ENCODE assay signal across 2 cellular contexts in the genomic region with DNA sequence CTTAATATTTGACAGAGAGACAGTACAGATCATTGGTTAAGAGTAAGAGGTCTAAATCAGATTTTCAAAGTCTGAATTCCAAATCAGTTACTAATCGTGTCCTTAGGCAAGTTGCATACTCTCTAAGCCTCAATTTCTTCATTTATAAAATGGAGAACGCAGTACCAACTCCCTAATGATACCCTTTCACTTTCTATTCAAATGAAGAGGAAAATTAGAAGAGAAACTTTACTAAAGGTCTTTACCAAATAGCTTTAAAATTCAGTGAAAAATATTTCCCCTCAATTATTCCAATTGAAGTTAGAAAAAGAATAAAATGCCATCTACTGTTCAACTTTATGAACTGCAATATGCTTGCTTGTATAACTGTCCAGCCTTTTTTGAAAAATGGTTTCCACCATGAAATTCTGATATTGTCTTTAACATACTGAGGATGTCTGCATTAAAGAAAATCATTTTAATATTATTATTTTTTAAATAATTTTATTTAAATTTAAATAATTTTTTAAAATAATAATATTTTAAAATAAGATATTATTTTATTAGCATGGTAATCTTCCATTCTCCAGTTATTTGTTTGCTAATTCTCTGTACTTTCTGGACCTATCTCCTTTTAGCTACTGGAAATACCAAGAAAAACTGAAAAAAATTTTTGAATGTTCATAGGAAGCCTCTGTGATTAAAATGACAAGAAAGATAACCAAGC.
TF ChIP-seq lines count a peak whose summit lies in the region.

No MANE protein-coding gene starts in this region.

TF ChIP-seq in K562, 482 proteins besides CTCF, POLR2A, EP300 and RAD21 (continues in another document):
- TF ChIP-seq HOXB6 (CRISPR knock-in tag; IDR thresholded peaks at IDR 0.05; ENCODE audit: borderline replicate concordance) = no peak
- TF ChIP-seq, protein P1, sequence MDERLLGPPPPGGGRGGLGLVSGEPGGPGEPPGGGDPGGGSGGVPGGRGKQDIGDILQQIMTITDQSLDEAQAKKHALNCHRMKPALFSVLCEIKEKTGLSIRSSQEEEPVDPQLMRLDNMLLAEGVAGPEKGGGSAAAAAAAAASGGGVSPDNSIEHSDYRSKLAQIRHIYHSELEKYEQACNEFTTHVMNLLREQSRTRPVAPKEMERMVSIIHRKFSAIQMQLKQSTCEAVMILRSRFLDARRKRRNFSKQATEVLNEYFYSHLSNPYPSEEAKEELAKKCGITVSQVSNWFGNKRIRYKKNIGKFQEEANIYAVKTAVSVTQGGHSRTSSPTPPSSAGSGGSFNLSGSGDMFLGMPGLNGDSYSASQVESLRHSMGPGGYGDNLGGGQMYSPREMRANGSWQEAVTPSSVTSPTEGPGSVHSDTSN (CRISPR knock-in tag; IDR thresholded peaks at IDR 0.05; ENCODE audit: low read depth) = no peak
- TF ChIP-seq, protein P1 (tag; conservative IDR thresholded peaks at IDR 0.05; ENCODE audit: low read depth) = 0 out of 2 replicates have a peak, but pooled peaks have one; percentile 21
- no peak for TF ChIP-seq HDAC1 (IDR thresholded peaks at IDR 0.05)
- TF ChIP-seq, protein P2, sequence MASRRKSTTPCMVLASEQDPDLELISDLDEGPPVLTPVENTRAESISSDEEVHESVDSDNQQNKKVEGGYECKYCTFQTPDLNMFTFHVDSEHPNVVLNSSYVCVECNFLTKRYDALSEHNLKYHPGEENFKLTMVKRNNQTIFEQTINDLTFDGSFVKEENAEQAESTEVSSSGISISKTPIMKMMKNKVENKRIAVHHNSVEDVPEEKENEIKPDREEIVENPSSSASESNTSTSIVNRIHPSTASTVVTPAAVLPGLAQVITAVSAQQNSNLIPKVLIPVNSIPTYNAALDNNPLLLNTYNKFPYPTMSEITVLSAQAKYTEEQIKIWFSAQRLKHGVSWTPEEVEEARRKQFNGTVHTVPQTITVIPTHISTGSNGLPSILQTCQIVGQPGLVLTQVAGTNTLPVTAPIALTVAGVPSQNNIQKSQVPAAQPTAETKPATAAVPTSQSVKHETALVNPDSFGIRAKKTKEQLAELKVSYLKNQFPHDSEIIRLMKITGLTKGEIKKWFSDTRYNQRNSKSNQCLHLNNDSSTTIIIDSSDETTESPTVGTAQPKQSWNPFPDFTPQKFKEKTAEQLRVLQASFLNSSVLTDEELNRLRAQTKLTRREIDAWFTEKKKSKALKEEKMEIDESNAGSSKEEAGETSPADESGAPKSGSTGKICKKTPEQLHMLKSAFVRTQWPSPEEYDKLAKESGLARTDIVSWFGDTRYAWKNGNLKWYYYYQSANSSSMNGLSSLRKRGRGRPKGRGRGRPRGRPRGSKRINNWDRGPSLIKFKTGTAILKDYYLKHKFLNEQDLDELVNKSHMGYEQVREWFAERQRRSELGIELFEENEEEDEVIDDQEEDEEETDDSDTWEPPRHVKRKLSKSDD (conservative IDR thresholded peaks at IDR 0.05; ENCODE audit: low read length) = no peak
- TF ChIP-seq, protein P3, sequence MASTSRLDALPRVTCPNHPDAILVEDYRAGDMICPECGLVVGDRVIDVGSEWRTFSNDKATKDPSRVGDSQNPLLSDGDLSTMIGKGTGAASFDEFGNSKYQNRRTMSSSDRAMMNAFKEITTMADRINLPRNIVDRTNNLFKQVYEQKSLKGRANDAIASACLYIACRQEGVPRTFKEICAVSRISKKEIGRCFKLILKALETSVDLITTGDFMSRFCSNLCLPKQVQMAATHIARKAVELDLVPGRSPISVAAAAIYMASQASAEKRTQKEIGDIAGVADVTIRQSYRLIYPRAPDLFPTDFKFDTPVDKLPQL (IDR thresholded peaks at IDR 0.05; ENCODE audit: extremely low read depth, insufficient read length) = no peak
- no peak for TF ChIP-seq MED1 (CRISPR knock-in tag; IDR thresholded peaks at IDR 0.05; ENCODE audit: borderline replicate concordance)
- TF ChIP-seq, protein P4, sequence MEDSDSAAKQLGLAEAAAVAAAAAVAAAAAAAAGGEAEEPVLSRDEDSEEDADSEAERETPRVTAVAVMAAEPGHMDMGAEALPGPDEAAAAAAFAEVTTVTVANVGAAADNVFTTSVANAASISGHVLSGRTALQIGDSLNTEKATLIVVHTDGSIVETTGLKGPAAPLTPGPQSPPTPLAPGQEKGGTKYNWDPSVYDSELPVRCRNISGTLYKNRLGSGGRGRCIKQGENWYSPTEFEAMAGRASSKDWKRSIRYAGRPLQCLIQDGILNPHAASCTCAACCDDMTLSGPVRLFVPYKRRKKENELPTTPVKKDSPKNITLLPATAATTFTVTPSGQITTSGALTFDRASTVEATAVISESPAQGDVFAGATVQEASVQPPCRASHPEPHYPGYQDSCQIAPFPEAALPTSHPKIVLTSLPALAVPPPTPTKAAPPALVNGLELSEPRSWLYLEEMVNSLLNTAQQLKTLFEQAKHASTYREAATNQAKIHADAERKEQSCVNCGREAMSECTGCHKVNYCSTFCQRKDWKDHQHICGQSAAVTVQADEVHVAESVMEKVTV (CRISPR knock-in tag; IDR thresholded peaks at IDR 0.05) = peak; percentile 55

TF ChIP-seq in liver, 16 proteins besides CTCF, POLR2A, EP300 and RAD21:
- TF ChIP-seq, protein P5, sequence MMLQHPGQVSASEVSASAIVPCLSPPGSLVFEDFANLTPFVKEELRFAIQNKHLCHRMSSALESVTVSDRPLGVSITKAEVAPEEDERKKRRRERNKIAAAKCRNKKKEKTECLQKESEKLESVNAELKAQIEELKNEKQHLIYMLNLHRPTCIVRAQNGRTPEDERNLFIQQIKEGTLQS (IDR thresholded peaks at IDR 0.05) = no peak
- TF ChIP-seq EGR1 (IDR thresholded peaks at IDR 0.05; ENCODE audit: low read depth in 2 of 2) (no peak), YY1 (IDR thresholded peaks at IDR 0.05) (peak; percentile 39), HNF4A (conservative IDR thresholded peaks at IDR 0.05) (peak in 1 of 2 donors; percentile 4), FOXA2 (IDR thresholded peaks at IDR 0.05) (no peak), GABPA (IDR thresholded peaks at IDR 0.05 in 1 of 2, conservative IDR thresholded peaks at IDR 0.05 in 1 of 2) (no peak)
- TF ChIP-seq, protein P6, sequence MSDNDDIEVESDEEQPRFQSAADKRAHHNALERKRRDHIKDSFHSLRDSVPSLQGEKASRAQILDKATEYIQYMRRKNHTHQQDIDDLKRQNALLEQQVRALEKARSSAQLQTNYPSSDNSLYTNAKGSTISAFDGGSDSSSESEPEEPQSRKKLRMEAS (IDR thresholded peaks at IDR 0.05) = no peak
- TF ChIP-seq, protein P7, sequence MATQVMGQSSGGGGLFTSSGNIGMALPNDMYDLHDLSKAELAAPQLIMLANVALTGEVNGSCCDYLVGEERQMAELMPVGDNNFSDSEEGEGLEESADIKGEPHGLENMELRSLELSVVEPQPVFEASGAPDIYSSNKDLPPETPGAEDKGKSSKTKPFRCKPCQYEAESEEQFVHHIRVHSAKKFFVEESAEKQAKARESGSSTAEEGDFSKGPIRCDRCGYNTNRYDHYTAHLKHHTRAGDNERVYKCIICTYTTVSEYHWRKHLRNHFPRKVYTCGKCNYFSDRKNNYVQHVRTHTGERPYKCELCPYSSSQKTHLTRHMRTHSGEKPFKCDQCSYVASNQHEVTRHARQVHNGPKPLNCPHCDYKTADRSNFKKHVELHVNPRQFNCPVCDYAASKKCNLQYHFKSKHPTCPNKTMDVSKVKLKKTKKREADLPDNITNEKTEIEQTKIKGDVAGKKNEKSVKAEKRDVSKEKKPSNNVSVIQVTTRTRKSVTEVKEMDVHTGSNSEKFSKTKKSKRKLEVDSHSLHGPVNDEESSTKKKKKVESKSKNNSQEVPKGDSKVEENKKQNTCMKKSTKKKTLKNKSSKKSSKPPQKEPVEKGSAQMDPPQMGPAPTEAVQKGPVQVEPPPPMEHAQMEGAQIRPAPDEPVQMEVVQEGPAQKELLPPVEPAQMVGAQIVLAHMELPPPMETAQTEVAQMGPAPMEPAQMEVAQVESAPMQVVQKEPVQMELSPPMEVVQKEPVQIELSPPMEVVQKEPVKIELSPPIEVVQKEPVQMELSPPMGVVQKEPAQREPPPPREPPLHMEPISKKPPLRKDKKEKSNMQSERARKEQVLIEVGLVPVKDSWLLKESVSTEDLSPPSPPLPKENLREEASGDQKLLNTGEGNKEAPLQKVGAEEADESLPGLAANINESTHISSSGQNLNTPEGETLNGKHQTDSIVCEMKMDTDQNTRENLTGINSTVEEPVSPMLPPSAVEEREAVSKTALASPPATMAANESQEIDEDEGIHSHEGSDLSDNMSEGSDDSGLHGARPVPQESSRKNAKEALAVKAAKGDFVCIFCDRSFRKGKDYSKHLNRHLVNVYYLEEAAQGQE (IDR thresholded peaks at IDR 0.05) = no peak
